35 cellular contexts compared by ENCODE assay signal in genomic region chr15:41651373-41651772, GRCh38. TPM values are rescaled to one million over a fixed set of nuclear protein-coding genes. Genes with fewer than 3 reads are reported as not detected.
DNase-seq lines count a peak whose midpoint lies in the region; ATAC-seq, FAIRE-seq and TF ChIP-seq lines count a peak whose summit lies in the region.
"Had no signal": no experiment of that assay in that cellular context is flagged by ENCODE, and none has a peak within 500 bp of the region (broad histone marks: within the 10 kb centered on the region; RNA-seq: fewer than 3 reads in every experiment).

No MANE protein-coding gene starts in this region.

- H3K9ac ChIP-seq in HepG2 (ENCODE audit: insufficient read depth, low read depth, low read length) (no peak overlapping the region), K562 (ENCODE audit: insufficient read depth in 1 of 2, low read depth in 2 of 2, low read length in 2 of 2) (no peak overlapping the region)
- H3K9ac ChIP-seq: BLaER1; BLaER1 treated with 17β-estradiol and CSF1 and Interleukin-3, amounts not matched to agents 10 nM and 100 nM had no signal

- H3K79me2 ChIP-seq in HepG2 (ENCODE audit: insufficient read depth, low read length) (peaks cover 55% of the 10 kb centered on the region), K562 (ENCODE audit: control insufficient read depth, insufficient read depth, low read length) (no peaks in the 10 kb centered on the region)

- H3K4me1 ChIP-seq in HepG2 (ENCODE audit: insufficient read depth, low read length) (peaks cover 43% of the 10 kb centered on the region), right lobe of liver (peaks cover 0 to 18% (median 8%) of the 10 kb centered on the region in 4 donors), HEK293 (ENCODE audit: control insufficient read depth, insufficient read depth, low read length) (no peaks in the 10 kb centered on the region), K562 (replicated peaks in 1 of 2; ENCODE audit: control insufficient read depth in 2 of 2, insufficient read depth in 2 of 2, low read length in 2 of 2) (no peaks in the 10 kb centered on the region; a peak in 1 of 5 replicates)
- H3K4me1 ChIP-seq: BE2C had no signal

- H4K20me1 ChIP-seq in HepG2 (ENCODE audit: insufficient read depth, low read length) = no peaks in the 10 kb centered on the region
- no peaks in the 10 kb centered on the region for H4K20me1 ChIP-seq in K562 (replicated peaks; ENCODE audit: control insufficient read depth, insufficient read depth, low read length)
- H4K20me1 ChIP-seq: BLaER1; BLaER1 treated with 17β-estradiol and CSF1 and Interleukin-3, amounts not matched to agents 10 nM and 100 nM had no signal

- H3K27me3 Mint-ChIP-seq in activated T-cell treated with anti-CD3 and anti-CD28 coated beads, Interleukin-2, amount 50 U/mL, for 4 hours (ENCODE audit: low read depth) = no peaks in the 10 kb centered on the region
- peaks cover 5 to 11% (median 6%) of the 10 kb centered on the region in 3 donors for H3K27me3 Mint-ChIP-seq in immature natural killer cell (ENCODE audit: low read depth in 3 of 3)
- H3K27me3 Mint-ChIP-seq: CD4-positive, alpha-beta memory T cell; CD4-positive, alpha-beta T cell had no signal

- no peak for TF ChIP-seq EP300 in HepG2 (IDR thresholded peaks at IDR 0.05; ENCODE audit: low read depth in 2 of 2, low read length in 2 of 2)
- no peak for TF ChIP-seq EP300 in HepG2 (CRISPR knock-in tag; IDR thresholded peaks at IDR 0.05; ENCODE audit: borderline replicate concordance)
- no peak for TF ChIP-seq EP300 in K562 (IDR thresholded peaks at IDR 0.05; ENCODE audit: low read length)

- in situ Hi-C loops in HepG2 (cut with HindIII; ENCODE audit: extremely low pct_ligation_motif_present, low pct_unique_long_range_greater_than_20kb) = no loop called here
- in situ Hi-C loops in K562 (cut with MboI) = no loop called here

- no peaks in the 10 kb centered on the region for H3K4me1 Mint-ChIP-seq in activated T-cell treated with anti-CD3 and anti-CD28 coated beads, Interleukin-2, amount 50 U/mL, for 4 hours (ENCODE audit: low read depth)
- H3K4me1 Mint-ChIP-seq in immature natural killer cell = no peaks in the 10 kb centered on the region
- H3K4me1 Mint-ChIP-seq: B cell; CD8-positive, alpha-beta memory T cell had no signal

- no peak overlapping the region for H3K4me3 Mint-ChIP-seq in activated T-cell treated with anti-CD3 and anti-CD28 coated beads, Interleukin-2, amount 50 U/mL, for 4 hours
- no peak overlapping the region for H3K4me3 Mint-ChIP-seq in immature natural killer cell
- H3K4me3 Mint-ChIP-seq: B cell; CD14-positive monocyte; CD4-positive, alpha-beta memory T cell; CD4-positive, alpha-beta T cell; CD4-positive, CD25-positive, alpha-beta regulatory T cell; CD8-positive, alpha-beta memory T cell; CD8-positive, alpha-beta T cell had no signal

- no peak for DNase-seq in HepG2 (ENCODE audit: low spot score)
- DNase-seq in right lobe of liver = no peak
- no peak for DNase-seq in K562 (ENCODE audit: extremely low read depth in 1 of 4, low spot score in 3 of 4)
- DNase-seq in activated T-cell treated with anti-CD3 and anti-CD28 coated beads, Interleukin-2, amount 50 U/mL, for 4 hours = no peak
- no peak for DNase-seq in immature natural killer cell
- DNase-seq: 8988T; ACHN; AML-193; BE2C; C1 segment of cervical spinal cord; Caco-2; Calu3; CD4-positive, alpha-beta memory T cell; CD4-positive, alpha-beta T cell; CD4-positive, CD25-positive, alpha-beta regulatory T cell; CD8-positive, alpha-beta memory T cell; CD8-positive, alpha-beta T cell; COR-L47; DMS 273 treated with DMSO at 0.1 percent for 48 hours; DMS153; DMS53; DMS79; DMS79 treated with DMSO at 0.1 percent for 48 hours; DND-41; EL had no signal

- H3K36me3 ChIP-seq in HepG2 (replicated peaks in 1 of 2; ENCODE audit: control insufficient read depth in 1 of 2, insufficient read depth in 2 of 2, low read length in 2 of 2) (no peaks in the 10 kb centered on the region; a peak in 1 of 5 replicates), right lobe of liver (no peaks in the 10 kb centered on the region), HEK293 (ENCODE audit: control insufficient read depth in 2 of 2, insufficient read depth in 1 of 2, low read length in 2 of 2) (no peaks in the 10 kb centered on the region), K562 (ENCODE audit: control insufficient read depth, insufficient read depth, low read length) (no peaks in the 10 kb centered on the region)
- H3K36me3 ChIP-seq: BE2C; BLaER1; BLaER1 treated with 17β-estradiol and CSF1 and Interleukin-3, amounts not matched to agents 10 nM and 100 nM had no signal

- no peak overlapping the region for H3K27ac ChIP-seq in HepG2 (ENCODE audit: extremely low read length, insufficient read depth, low read length)
- no peak overlapping the region for H3K27ac ChIP-seq in right lobe of liver
- H3K27ac ChIP-seq in HEK293 (ENCODE audit: extremely low read depth, low read depth, low read length) = no peak overlapping the region
- H3K27ac ChIP-seq in K562 (ENCODE audit: extremely low read depth, low read depth, low read length) = no peak overlapping the region
- H3K27ac ChIP-seq: 22Rv1; A549; BLaER1; BLaER1 treated with 17β-estradiol and CSF1 and Interleukin-3, amounts not matched to agents 10 nM and 100 nM; C4-2B had no signal

- H3K9me3 Mint-ChIP-seq in activated T-cell treated with anti-CD3 and anti-CD28 coated beads, Interleukin-2, amount 50 U/mL, for 4 hours = peaks cover 12% of the 10 kb centered on the region
- H3K9me3 Mint-ChIP-seq in immature natural killer cell = no peaks in the 10 kb centered on the region

- no peak overlapping the region for H3K4me3 ChIP-seq in HepG2 (replicated peaks in 1 of 3; ENCODE audit: insufficient read depth in 1 of 3, low read depth in 2 of 3, low read length in 3 of 3)
- H3K4me3 ChIP-seq in right lobe of liver = no peak overlapping the region
- H3K4me3 ChIP-seq in HEK293 (ENCODE audit: low read depth, low read length) = no peak overlapping the region
- no peak overlapping the region for H3K4me3 ChIP-seq in K562
- H3K4me3 ChIP-seq: A549; BLaER1; BLaER1 treated with 17β-estradiol and CSF1 and Interleukin-3, amounts not matched to agents 10 nM and 100 nM had no signal

- H3K27me3 ChIP-seq in HepG2 (ENCODE audit: control insufficient read depth in 1 of 2, insufficient read depth in 2 of 2, low read length in 2 of 2) = no peaks in the 10 kb centered on the region
- H3K27me3 ChIP-seq in right lobe of liver = no peaks in the 10 kb centered on the region
- no peaks in the 10 kb centered on the region for H3K27me3 ChIP-seq in K562 (ENCODE audit: control insufficient read depth in 2 of 2, insufficient read depth in 2 of 2, low read length in 2 of 2)
- H3K27me3 ChIP-seq: BE2C; BLaER1; BLaER1 treated with 17β-estradiol and CSF1 and Interleukin-3, amounts not matched to agents 10 nM and 100 nM had no signal

- ATAC-seq in HepG2 = no peak
- ATAC-seq in right lobe of liver = no peak
- ATAC-seq in K562 = no peak
- no peak for ATAC-seq in activated T-cell treated with anti-CD3 and anti-CD28 coated beads, Interleukin-2, amount 50 U/mL, for 4 hours
- ATAC-seq: A549; CD8-positive, alpha-beta T cell had no signal

- TF ChIP-seq RAD21 in HepG2 (CRISPR knock-in tag; IDR thresholded peaks at IDR 0.05) (no peak), K562 (CRISPR knock-in tag; conservative IDR thresholded peaks at IDR 0.05 in 1 of 2, IDR thresholded peaks at IDR 0.05 in 1 of 2) (no peak)

- TF ChIP-seq POLR2A in HepG2 (IDR thresholded peaks at IDR 0.05; ENCODE audit: insufficient read depth in 1 of 2, low read depth in 2 of 2, low read length in 2 of 2) (no peak), right lobe of liver (IDR thresholded peaks at IDR 0.05) (no peak), K562 (conservative IDR thresholded peaks at IDR 0.05) (no peak)

- H3K9me3 ChIP-seq in HepG2 (ENCODE audit: low read length) (no peaks in the 10 kb centered on the region), right lobe of liver (no peaks in the 10 kb centered on the region), HEK293 (ENCODE audit: control insufficient read depth, insufficient read depth, low read depth, low read length) (no peaks in the 10 kb centered on the region), K562 (replicated peaks; ENCODE audit: control insufficient read depth, insufficient read depth, low read depth, low read length) (0 out of 2 replicates have a peak, but pooled peaks cover 1% of the 10 kb centered on the region)
- H3K9me3 ChIP-seq: BE2C, BLaER1 had no signal

- no peak for TF ChIP-seq CTCF in HepG2 (CRISPR knock-in tag; IDR thresholded peaks at IDR 0.05)
- TF ChIP-seq CTCF in right lobe of liver (IDR thresholded peaks at IDR 0.05) = no peak
- TF ChIP-seq CTCF in HEK293 (tag by site-specific recombination; IDR thresholded peaks at IDR 0.05) = no peak
- no peak for TF ChIP-seq CTCF in K562 (IDR thresholded peaks at IDR 0.05 in 2 of 3, conservative IDR thresholded peaks at IDR 0.05 in 1 of 3; ENCODE audit: insufficient read depth in 2 of 3, low read depth in 1 of 3, low read length in 3 of 3)

- no peaks in the 10 kb centered on the region for H3K9me1 ChIP-seq in K562 (ENCODE audit: control insufficient read depth, insufficient read depth, low read length)

- BruUV-seq in HepG2 (replicated peaks; lab: Mats Ljungman, UMichigan) = no TSS peak
- no TSS peak for BruUV-seq in K562 (replicated peaks; lab: Mats Ljungman, UMichigan)

- FAIRE-seq in HepG2 (lab: Jason Lieb, UNC) = no peak
- no peak for FAIRE-seq in K562 (lab: Jason Lieb, UNC)
- FAIRE-seq: A204.1, A549, D721Med had no signal

- WGBS in HepG2 (ENCODE audit: low lambda C conversion rate) = 93% methylated on average over 1 of the region's 1 CpG
- WGBS in right lobe of liver (ENCODE audit: insufficient coverage, low coverage, low lambda C conversion rate, missing lambda C conversion rate) = 92% methylated on average over 1 of the region's 1 CpG
- WGBS in K562 (ENCODE audit: insufficient coverage, low coverage, missing lambda C conversion rate) = 17% methylated on average over 1 of the region's 1 CpG

- H3K36me3 Mint-ChIP-seq in activated T-cell treated with anti-CD3 and anti-CD28 coated beads, Interleukin-2, amount 50 U/mL, for 4 hours (ENCODE audit: insufficient read depth) = peaks cover 3% of the 10 kb centered on the region
- H3K36me3 Mint-ChIP-seq in immature natural killer cell = peaks cover 0 to 3% (median 0%) of the 10 kb centered on the region in 3 donors
- H3K36me3 Mint-ChIP-seq: CD14-positive monocyte; CD4-positive, CD25-positive, alpha-beta regulatory T cell had no signal

- no peak overlapping the region for H2AFZ ChIP-seq in HepG2 (ENCODE audit: low read length)
- no peak overlapping the region for H2AFZ ChIP-seq in K562 (ENCODE audit: low read depth, low read length)

- H3K4me2 ChIP-seq in HepG2 (ENCODE audit: low read depth, low read length) = no peak overlapping the region
- H3K4me2 ChIP-seq in K562 (ENCODE audit: insufficient read depth, low read length) = no peak overlapping the region
- H3K4me2 ChIP-seq: A549; BLaER1; BLaER1 treated with 17β-estradiol and CSF1 and Interleukin-3, amounts not matched to agents 10 nM and 100 nM had no signal

- intact Hi-C loops in HepG2 (cut with micrococcal nuclease; ENCODE audit: unreplicated experiment) = no loop called here
- intact Hi-C loops in right lobe of liver (cut with DNase I) = no loop called here
- intact Hi-C loops in K562 (cut with micrococcal nuclease) = no loop called here

- H3K27ac Mint-ChIP-seq in immature natural killer cell = no peak overlapping the region
- H3K27ac Mint-ChIP-seq: B cell; CD14-positive monocyte; CD4-positive, alpha-beta memory T cell; CD4-positive, alpha-beta T cell; CD4-positive, CD25-positive, alpha-beta regulatory T cell; CD8-positive, alpha-beta memory T cell; CD8-positive, alpha-beta T cell had no signal

- CTCF ChIA-PET in HepG2 (lab: Yijun Ruan, JAX; ENCODE audit: low intra/inter-chr PET ratio, low total read pairs) = no interaction called here
- CTCF ChIA-PET in HEK293 (lab: Yijun Ruan, JAX) = no interaction called here
- CTCF ChIA-PET in K562 (lab: Yijun Ruan, JAX; ENCODE audit: low intra/inter-chr PET ratio) = no interaction called here

- POLR2A ChIA-PET in HepG2 (lab: Yijun Ruan, JAX) (no interaction called here), HEK293 (lab: Yijun Ruan, JAX) (no interaction called here), K562 (lab: Yijun Ruan, JAX) (no interaction called here)

RNA-seq across cellular contexts. Expression of gene MGA, which starts 8.8 kb away (rescaled TPM):
- total RNA-seq in HepG2 (2016; rRNA removed; fragmentation: Illumina TruSeq; extraction: Trizol) = 59.0 and 71.8 TPM in 2 replicates
- total RNA-seq in HepG2 (2016; cell fraction: cytosol; rRNA removed; fragmentation: Illumina TruSeq; extraction: Trizol; ENCODE audit: low read depth) = 225 and 267 TPM in 2 replicates
- 58.3 and 67.8 TPM in 2 replicates for total RNA-seq in HepG2 (2016; cell fraction: insoluble cytoplasmic fraction; rRNA removed; fragmentation: Illumina TruSeq; extraction: Trizol)
- 138 and 166 TPM in 2 replicates for total RNA-seq in HepG2 (2016; cell fraction: membrane; rRNA removed; fragmentation: Illumina TruSeq; extraction: Trizol)
- 62.7 and 68.1 TPM in 2 replicates for total RNA-seq in HepG2 (2016; cell fraction: nucleus; rRNA removed; fragmentation: Illumina TruSeq; extraction: Trizol)
- 5.3 and 5.5 TPM in 2 replicates for polyA plus RNA-seq in HepG2 (2011; rRNA removed)
- 2.6 and 3.6 TPM in 2 replicates for polyA plus RNA-seq in HepG2 (2011; cell fraction: cytosol; rRNA removed)
- polyA plus RNA-seq in HepG2 (2011; cell fraction: nucleus; rRNA removed) = 7.1 and 10.0 TPM in 2 replicates
- 8.3 and 10.0 TPM in 2 replicates for polyA plus RNA-seq in HepG2 (2012)
- 0.25 and 0.32 TPM in 2 replicates for polyA plus RNA-seq in HepG2 (2016; cell fraction: cytosol; fragmentation: Illumina TruSeq; extraction: Trizol; ENCODE audit: low read depth)
- 10.2 and 10.3 TPM in 2 replicates for polyA plus RNA-seq in HepG2 (2016; cell fraction: insoluble cytoplasmic fraction; fragmentation: Illumina TruSeq; extraction: Trizol; ENCODE audit: low read depth)
- 0.95 and 1.1 TPM in 2 replicates for polyA plus RNA-seq in HepG2 (2016; cell fraction: membrane; fragmentation: Illumina TruSeq; extraction: Trizol; ENCODE audit: low read depth)
- polyA plus RNA-seq in HepG2 (2016; cell fraction: nucleus; fragmentation: Illumina TruSeq; extraction: Trizol; ENCODE audit: insufficient read depth, low read depth) = 23.0 and 30.4 TPM in 2 replicates
- 37.1 and 109 TPM in 2 replicates for polyA minus RNA-seq in HepG2 (2011; rRNA and poly(A)+ RNA removed; ENCODE audit: low replicate concordance)
- polyA minus RNA-seq in HepG2 (2011; cell fraction: cytosol; rRNA and poly(A)+ RNA removed) = 44.4 and 47.0 TPM in 2 replicates
- polyA minus RNA-seq in HepG2 (2011; cell fraction: nucleus; rRNA and poly(A)+ RNA removed) = 72.2 and 82.1 TPM in 2 replicates
- total RNA-seq in right lobe of liver = 10 to 100 TPM; 10.9 to 17.2 (median 12.1) TPM
- total RNA-seq in K562 (2011; cell fraction: chromatin; rRNA removed; ENCODE audit: low replicate concordance) = 68.6 and 206 TPM in 2 replicates
- 29.5 and 38.4 TPM in 2 replicates for total RNA-seq in K562 (2011; cell fraction: nucleolus; rRNA removed)
- total RNA-seq in K562 (2011; cell fraction: nucleoplasm; rRNA removed) = 68.1 and 97.3 TPM in 2 replicates
- 23.0 and 23.9 TPM in 2 replicates for total RNA-seq in K562 (2014; rRNA removed)
- total RNA-seq in K562 (2014; rRNA removed; fragmentation: Illumina TruSeq; extraction: Trizol) = 56.1 and 59.4 TPM in 2 replicates
- total RNA-seq in K562 (2015; rRNA removed; fragmentation: Illumina TruSeq; extraction: Trizol) = 44.8 and 47.5 TPM in 2 replicates
- 43.3 and 45.3 TPM in 2 replicates for total RNA-seq in K562 (2021)
- 15.1 and 18.2 TPM in 2 replicates for polyA plus RNA-seq in K562 (2011; rRNA removed)
- 7.3 and 9.3 TPM in 2 replicates for polyA plus RNA-seq in K562 (2011; cell fraction: cytosol; rRNA removed)
- 18.7 and 21.6 TPM in 2 replicates for polyA plus RNA-seq in K562 (2011; cell fraction: nucleus; rRNA removed)
- polyA plus RNA-seq in K562 (2012) = 10.1 and 11.9 TPM in 2 replicates
- 15.4 and 21.1 TPM in 2 replicates for polyA plus RNA-seq in K562 (2014; fragmentation: Illumina TruSeq; extraction: Trizol)
- polyA plus RNA-seq in K562 (2014; fragmentation: Nextera tagmentation; extraction: Ambion mirVana) = 1 to 10 TPM; 4.7 to 4.8 TPM
- polyA plus RNA-seq in K562 (2014; rRNA removed) = 8.9 and 9.7 TPM in 2 replicates
- 132 and 175 TPM in 2 replicates for polyA minus RNA-seq in K562 (2011; rRNA and poly(A)+ RNA removed)
- polyA minus RNA-seq in K562 (2011; cell fraction: cytosol; rRNA and poly(A)+ RNA removed) = 41.2 and 42.2 TPM in 2 replicates
- polyA minus RNA-seq in K562 (2011; cell fraction: nucleus; rRNA and poly(A)+ RNA removed) = 26.8 and 59.2 TPM in 2 replicates
- 10 to 100 TPM; 27.9 to 37.3 (median 31.6) TPM for total RNA-seq in activated T-cell treated with anti-CD3 and anti-CD28 coated beads, Interleukin-2, amount 50 U/mL, for 4 hours
- polyA plus RNA-seq in immature natural killer cell = 10 to 100 TPM in 1 of 3 donors, 1 to 10 TPM in 2; 3.3 to 23.8 (median 5.9) TPM

Comparison
In these comparisons a context has a peak if more than half of its experiments do, and no peak if none do; other contexts are left out.
1. Of the 241 proteins assayed by ChIP-seq in both HepG2 and K562: peak only in HepG2: PCBP2; only in K562: ZNF512; in both: none; in neither: 239.